In the genomic region with DNA sequence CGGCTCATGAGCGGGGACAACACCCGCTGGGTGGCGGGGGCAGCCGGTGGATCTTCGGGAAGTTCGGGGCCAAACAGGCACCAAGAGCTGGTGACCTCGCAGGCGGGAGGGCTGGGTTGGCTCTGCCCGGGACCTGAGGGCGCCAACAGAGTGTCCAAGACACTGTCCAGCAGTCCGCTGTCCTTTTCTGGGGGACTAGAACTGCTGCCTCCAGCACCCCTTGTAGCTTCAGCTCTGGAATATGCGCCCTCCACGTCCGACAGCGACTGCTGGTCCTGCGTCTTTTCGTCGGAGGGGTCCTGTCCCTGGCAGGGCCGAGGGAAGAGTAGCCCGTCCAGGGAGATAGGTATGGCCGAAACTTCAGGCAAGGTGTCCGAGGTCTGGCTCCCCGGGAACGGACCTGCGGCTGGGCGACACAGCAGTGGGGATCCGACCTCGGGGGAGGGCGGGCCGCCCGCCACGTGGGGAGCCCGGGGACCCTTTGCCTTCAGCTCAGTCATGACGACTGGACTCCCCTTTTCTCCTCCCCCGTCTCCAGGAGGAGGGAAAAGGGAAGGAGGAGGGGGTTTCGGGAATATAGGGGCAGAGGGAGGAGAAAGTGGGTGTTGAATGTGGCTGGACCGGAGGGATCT, we compare ENCODE assay signal across 1 cellular context.
TF ChIP-seq lines count a peak whose summit lies in the region.

No MANE protein-coding gene starts in this region.

TF ChIP-seq in HepG2, 621 proteins besides CTCF, POLR2A, EP300 and RAD21 (continued from another document):
- TF ChIP-seq, protein P1, sequence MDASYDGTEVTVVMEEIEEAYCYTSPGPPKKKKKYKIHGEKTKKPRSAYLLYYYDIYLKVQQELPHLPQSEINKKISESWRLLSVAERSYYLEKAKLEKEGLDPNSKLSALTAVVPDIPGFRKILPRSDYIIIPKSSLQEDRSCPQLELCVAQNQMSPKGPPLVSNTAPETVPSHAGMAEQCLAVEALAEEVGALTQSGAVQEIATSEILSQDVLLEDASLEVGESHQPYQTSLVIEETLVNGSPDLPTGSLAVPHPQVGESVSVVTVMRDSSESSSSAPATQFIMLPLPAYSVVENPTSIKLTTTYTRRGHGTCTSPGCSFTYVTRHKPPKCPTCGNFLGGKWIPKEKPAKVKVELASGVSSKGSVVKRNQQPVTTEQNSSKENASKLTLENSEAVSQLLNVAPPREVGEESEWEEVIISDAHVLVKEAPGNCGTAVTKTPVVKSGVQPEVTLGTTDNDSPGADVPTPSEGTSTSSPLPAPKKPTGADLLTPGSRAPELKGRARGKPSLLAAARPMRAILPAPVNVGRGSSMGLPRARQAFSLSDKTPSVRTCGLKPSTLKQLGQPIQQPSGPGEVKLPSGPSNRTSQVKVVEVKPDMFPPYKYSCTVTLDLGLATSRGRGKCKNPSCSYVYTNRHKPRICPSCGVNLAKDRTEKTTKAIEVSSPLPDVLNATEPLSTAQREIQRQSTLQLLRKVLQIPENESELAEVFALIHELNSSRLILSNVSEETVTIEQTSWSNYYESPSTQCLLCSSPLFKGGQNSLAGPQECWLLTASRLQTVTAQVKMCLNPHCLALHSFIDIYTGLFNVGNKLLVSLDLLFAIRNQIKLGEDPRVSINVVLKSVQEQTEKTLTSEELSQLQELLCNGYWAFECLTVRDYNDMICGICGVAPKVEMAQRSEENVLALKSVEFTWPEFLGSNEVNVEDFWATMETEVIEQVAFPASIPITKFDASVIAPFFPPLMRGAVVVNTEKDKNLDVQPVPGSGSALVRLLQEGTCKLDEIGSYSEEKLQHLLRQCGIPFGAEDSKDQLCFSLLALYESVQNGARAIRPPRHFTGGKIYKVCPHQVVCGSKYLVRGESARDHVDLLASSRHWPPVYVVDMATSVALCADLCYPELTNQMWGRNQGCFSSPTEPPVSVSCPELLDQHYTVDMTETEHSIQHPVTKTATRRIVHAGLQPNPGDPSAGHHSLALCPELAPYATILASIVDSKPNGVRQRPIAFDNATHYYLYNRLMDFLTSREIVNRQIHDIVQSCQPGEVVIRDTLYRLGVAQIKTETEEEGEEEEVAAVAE (CRISPR knock-in tag; IDR thresholded peaks at IDR 0.05; ENCODE audit: borderline replicate concordance), result no peak
- TF ChIP-seq, protein P2, sequence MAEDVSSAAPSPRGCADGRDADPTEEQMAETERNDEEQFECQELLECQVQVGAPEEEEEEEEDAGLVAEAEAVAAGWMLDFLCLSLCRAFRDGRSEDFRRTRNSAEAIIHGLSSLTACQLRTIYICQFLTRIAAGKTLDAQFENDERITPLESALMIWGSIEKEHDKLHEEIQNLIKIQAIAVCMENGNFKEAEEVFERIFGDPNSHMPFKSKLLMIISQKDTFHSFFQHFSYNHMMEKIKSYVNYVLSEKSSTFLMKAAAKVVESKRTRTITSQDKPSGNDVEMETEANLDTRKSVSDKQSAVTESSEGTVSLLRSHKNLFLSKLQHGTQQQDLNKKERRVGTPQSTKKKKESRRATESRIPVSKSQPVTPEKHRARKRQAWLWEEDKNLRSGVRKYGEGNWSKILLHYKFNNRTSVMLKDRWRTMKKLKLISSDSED (CRISPR knock-in tag; IDR thresholded peaks at IDR 0.05), result no peak
- TF ChIP-seq SP1 (IDR thresholded peaks at IDR 0.05), result no peak
- no peak for TF ChIP-seq SP1 (CRISPR knock-in tag; IDR thresholded peaks at IDR 0.05)
TF ChIP-seq in HepG2: peak in this region for 0.
